In genomic region chr22:24244144-24244787, GRCh38 we compare ENCODE assay signal across 9 cellular contexts. TPM values are rescaled to one million over a fixed set of nuclear protein-coding genes. Genes with fewer than 3 reads are reported as not detected.
DNase-seq lines count a peak whose midpoint lies in the region; ATAC-seq and TF ChIP-seq lines count a peak whose summit lies in the region.
"Had no signal": no experiment of that assay in that cellular context is flagged by ENCODE, and none has a peak within 500 bp of the region (broad histone marks: within the 10 kb centered on the region; RNA-seq: fewer than 3 reads in every experiment).

No MANE protein-coding gene starts in this region.

- WGBS in prostate gland, result 57% methylated on average over 19 of the region's 19 CpGs

- H3K36me3 ChIP-seq in SJCRH30 (no peaks in the 10 kb centered on the region), prostate gland (no peaks in the 10 kb centered on the region)

- H3K27me3 ChIP-seq in SJCRH30 (no peaks in the 10 kb centered on the region), prostate gland (replicated peaks; ENCODE audit: insufficient read depth) (no peaks in the 10 kb centered on the region)

- peak overlapping the region; percentile 87 for H3K27ac ChIP-seq in SJCRH30
- H3K27ac ChIP-seq in prostate gland, result peak overlapping the region; percentile 53 to 57

- ATAC-seq in HG03196 (IDR thresholded peaks at IDR 0.05; ENCODE audit: unreplicated experiment) (no peak), HG02852 (IDR thresholded peaks at IDR 0.05; ENCODE audit: unreplicated experiment) (no peak), HG03571 (IDR thresholded peaks at IDR 0.05; ENCODE audit: unreplicated experiment) (no peak)

- H3K4me1 ChIP-seq in SJCRH30 (peaks cover 28% of the 10 kb centered on the region), prostate gland (replicated peaks) (peaks cover 6% of the 10 kb centered on the region)

- intact Hi-C loops in prostate gland (cut with DNase I), result no loop called here

- TF ChIP-seq CTCF in fibroblast of mammary gland (conservative IDR thresholded peaks at IDR 0.05; ENCODE audit: control insufficient read depth, insufficient read depth, low read depth, low read length) (no peak), prostate gland (IDR thresholded peaks at IDR 0.05) (no peak)

- H3K9me3 ChIP-seq in SJCRH30 (replicated peaks), result no peaks in the 10 kb centered on the region
- H3K9me3 ChIP-seq in prostate gland, result no peaks in the 10 kb centered on the region

- peak; percentile 7 for DNase-seq in DMS 273 treated with DMSO at 0.1 percent for 48 hours (lab: John Stamatoyannopoulos, UW)
- DNase-seq in SJCRH30, result peak; percentile 40 to 46
- DNase-seq in fibroblast of mammary gland (ENCODE audit: low read depth), result peak; percentile 86
- no peak for DNase-seq in prostate gland (ENCODE audit: low spot score)
- DNase-seq in NCI-H345 (lab: John Stamatoyannopoulos, UW), result no peak
- DNase-seq: naive B cell had no signal

- H3K4me3 ChIP-seq in SJCRH30 (peak overlapping the region; percentile 54), fibroblast of mammary gland (ENCODE audit: control insufficient read depth, low read depth, low read length) (peak overlapping the region; percentile 60), prostate gland (peak overlapping the region in 1 of 2 donors; percentile 16)

- no peak for TF ChIP-seq POLR2A in prostate gland (IDR thresholded peaks at IDR 0.05)

RNA-seq across cellular contexts. Expression of gene GGT5, which starts 0.6 kb away (rescaled TPM):
- total RNA-seq in SJCRH30 (2014; rRNA removed; shearing (Covaris generic)), result 0.91 and 2.0 TPM in 2 replicates
- 10 to 100 TPM; 19.2 to 39.7 TPM for total RNA-seq in prostate gland

RNA-seq across cellular contexts. Expression of gene SPECC1L, which starts 26.4 kb away (rescaled TPM):
- 39.7 and 41.3 TPM in 2 replicates for total RNA-seq in SJCRH30 (2014; rRNA removed; shearing (Covaris generic))
- total RNA-seq in prostate gland, result 10 to 100 TPM; 39.6 to 63.2 TPM

Comparison
In these comparisons a context has a peak if more than half of its experiments do, and no peak if none do; other contexts are left out.
1. DNase-seq: peak in DMS 273 treated with DMSO at 0.1 percent for 48 hours (single experiment), SJCRH30 (2 of 2) and fibroblast of mammary gland (single experiment); none in prostate gland (single experiment) and NCI-H345 (single experiment).